8 cellular contexts compared by ENCODE assay signal in genomic region chr19:7925171-7925837, GRCh38. TPM values are rescaled to one million over a fixed set of nuclear protein-coding genes. Genes with fewer than 3 reads are reported as not detected.
A peak's percentile ranks its signal among the peaks of the same experiment; 100 is the strongest.
DNase-seq lines count a peak whose midpoint lies in the region; ATAC-seq, FAIRE-seq and TF ChIP-seq lines count a peak whose summit lies in the region.

No MANE protein-coding gene starts in this region.

- H3K4me3 ChIP-seq in astrocyte (ENCODE audit: insufficient read depth, low read depth, low read length) (peak overlapping the region; percentile 33), iPS-20b (ENCODE audit: low read length) (peak overlapping the region; percentile 56; the same call in 1 of the 2 replicates)

- H3K9me3 Mint-ChIP-seq in astrocyte (ENCODE audit: unreplicated experiment): no peaks in the 10 kb centered on the region

- DNase-seq in GM12891 (ENCODE audit: insufficient read length, low spot score): peak; percentile 91
- DNase-seq in NCI-H1417 (lab: John Stamatoyannopoulos, UW): peak; percentile 58 to 88 (median 88)
- peak; percentile 46 for DNase-seq in T-helper 22 cell (ENCODE audit: low read depth)
- peak; percentile 16 for DNase-seq in astrocyte (ENCODE audit: low read depth)
- peak; percentile 56 to 74 for DNase-seq in stimulated activated CD4-positive, alpha-beta T cell treated with anti-CD3 and anti-CD28 coated beads, Interleukin-12 subunit alpha, Interleukin-12 subunit beta, amount 100 ng/mL, for 24 hours (ENCODE audit: low read depth in 2 of 2)
- DNase-seq in dedifferentiated amniotic fluid mesenchymal stem cell (ENCODE audit: extremely low spot score): no peak

- peak; percentile 99 for FAIRE-seq in GM12891 (lab: Jason Lieb, UNC)
- no peak for FAIRE-seq in astrocyte (lab: Jason Lieb, UNC)

- no peak for ATAC-seq in GM18867 (IDR thresholded peaks at IDR 0.05; ENCODE audit: unreplicated experiment)

- peaks cover 6% of the 10 kb centered on the region for H3K79me2 ChIP-seq in astrocyte (ENCODE audit: insufficient read depth, low read length)

- H3K9me3 ChIP-seq in astrocyte (ENCODE audit: insufficient read depth, low read depth, low read length): no peaks in the 10 kb centered on the region
- H3K9me3 ChIP-seq in iPS-20b (ENCODE audit: insufficient read depth, low read depth, low read length): no peaks in the 10 kb centered on the region

- H3K27me3 ChIP-seq in astrocyte (ENCODE audit: insufficient read depth, low read length) (no peaks in the 10 kb centered on the region), iPS-20b (ENCODE audit: insufficient read depth, low read length) (no peaks in the 10 kb centered on the region)

- H2AFZ ChIP-seq in astrocyte (ENCODE audit: low read depth, low read length): no peak overlapping the region

- H3K4me1 ChIP-seq in astrocyte (ENCODE audit: insufficient read depth, low read length) (peaks cover 41% of the 10 kb centered on the region), iPS-20b (ENCODE audit: insufficient read depth, low read length) (no peaks in the 10 kb centered on the region; the same call in 1 of the 2 replicates)

- peaks cover 23% of the 10 kb centered on the region for H4K20me1 ChIP-seq in astrocyte (ENCODE audit: insufficient read depth, low read length)

- H3K36me3 ChIP-seq in astrocyte (ENCODE audit: insufficient read depth, low read length) (peaks cover 3% of the 10 kb centered on the region), iPS-20b (ENCODE audit: insufficient read depth, low read depth, low read length) (peaks cover 11% of the 10 kb centered on the region; the same call in 1 of the 2 replicates)

- no peak overlapping the region for H3K9ac ChIP-seq in astrocyte (ENCODE audit: low read length)
- H3K9ac ChIP-seq in iPS-20b (ENCODE audit: low read depth, low read length): no peak overlapping the region

- peaks cover 7% of the 10 kb centered on the region for H3K36me3 Mint-ChIP-seq in astrocyte (ENCODE audit: low read depth, unreplicated experiment)

- H3K4me1 Mint-ChIP-seq in astrocyte (ENCODE audit: low read depth, unreplicated experiment): peaks cover 16% of the 10 kb centered on the region

- peak overlapping the region; percentile 92 for H3K27ac Mint-ChIP-seq in astrocyte (ENCODE audit: unreplicated experiment)

- H3K27ac ChIP-seq in astrocyte (ENCODE audit: low read depth, low read length) (no peak overlapping the region), iPS-20b (ENCODE audit: low read length) (no peak overlapping the region)

- peak overlapping the region; percentile 79 for H3K4me2 ChIP-seq in astrocyte (ENCODE audit: low read length)

- H3K4me3 Mint-ChIP-seq in astrocyte (ENCODE audit: unreplicated experiment): peak overlapping the region; percentile 86

- no peak for TF ChIP-seq POLR2A in GM12891 (IDR thresholded peaks at IDR 0.05; ENCODE audit: low read depth, low read length)

- H3K27me3 Mint-ChIP-seq in astrocyte (ENCODE audit: low read depth, unreplicated experiment): no peaks in the 10 kb centered on the region

- peak; percentile 65 for TF ChIP-seq CTCF in astrocyte (IDR thresholded peaks at IDR 0.05; ENCODE audit: insufficient read depth, low read depth, low read length)

TF ChIP-seq in GM12891, 5 proteins besides CTCF, POLR2A, EP300 and RAD21:
- TF ChIP-seq SPI1 (IDR thresholded peaks at IDR 0.05; ENCODE audit: low read depth, low read length) (no peak), POU2F2 (IDR thresholded peaks at IDR 0.05; ENCODE audit: low read depth, low read length) (no peak), PAX5 (IDR thresholded peaks at IDR 0.05; ENCODE audit: insufficient read depth, low read length, severe bottlenecking) (no peak), POLR2AphosphoS5 (IDR thresholded peaks at IDR 0.05; ENCODE audit: low read depth, low read length) (no peak), TAF1 (IDR thresholded peaks at IDR 0.05; ENCODE audit: low read depth, low read length) (no peak)

RNA-seq across cellular contexts. Expression of gene CTXN1, which starts 0.6 kb away (rescaled TPM):
- 0.56 TPM for polyA plus RNA-seq in GM12891 (2012; ENCODE audit: low read depth, missing spikeins)
- total RNA-seq in astrocyte: 49.5 and 55.9 TPM in 2 replicates

RNA-seq across cellular contexts. Expression of gene SNAPC2, which starts 5.2 kb away (rescaled TPM):
- polyA plus RNA-seq in GM12891 (2012; ENCODE audit: low read depth, missing spikeins): 11.2 TPM
- total RNA-seq in astrocyte: 14.7 and 15.2 TPM in 2 replicates

RNA-seq across cellular contexts. Expression of gene TGFBR3L, which starts 10.7 kb away (rescaled TPM):
- 0.36 TPM for polyA plus RNA-seq in GM12891 (2012; ENCODE audit: low read depth, missing spikeins)
- 2.8 and 4.6 TPM in 2 replicates for total RNA-seq in astrocyte

RNA-seq across cellular contexts. Expression of gene TIMM44, which starts 18.2 kb away (rescaled TPM):
- 40.8 TPM for polyA plus RNA-seq in GM12891 (2012; ENCODE audit: low read depth, missing spikeins)
- 60.5 and 71.1 TPM in 2 replicates for total RNA-seq in astrocyte

RNA-seq across cellular contexts. Expression of gene MAP2K7, which starts 21.6 kb away (rescaled TPM):
- polyA plus RNA-seq in GM12891 (2012; ENCODE audit: low read depth, missing spikeins): 18.3 TPM
- total RNA-seq in astrocyte: 20.9 and 22.9 TPM in 2 replicates
